In the genomic region with DNA sequence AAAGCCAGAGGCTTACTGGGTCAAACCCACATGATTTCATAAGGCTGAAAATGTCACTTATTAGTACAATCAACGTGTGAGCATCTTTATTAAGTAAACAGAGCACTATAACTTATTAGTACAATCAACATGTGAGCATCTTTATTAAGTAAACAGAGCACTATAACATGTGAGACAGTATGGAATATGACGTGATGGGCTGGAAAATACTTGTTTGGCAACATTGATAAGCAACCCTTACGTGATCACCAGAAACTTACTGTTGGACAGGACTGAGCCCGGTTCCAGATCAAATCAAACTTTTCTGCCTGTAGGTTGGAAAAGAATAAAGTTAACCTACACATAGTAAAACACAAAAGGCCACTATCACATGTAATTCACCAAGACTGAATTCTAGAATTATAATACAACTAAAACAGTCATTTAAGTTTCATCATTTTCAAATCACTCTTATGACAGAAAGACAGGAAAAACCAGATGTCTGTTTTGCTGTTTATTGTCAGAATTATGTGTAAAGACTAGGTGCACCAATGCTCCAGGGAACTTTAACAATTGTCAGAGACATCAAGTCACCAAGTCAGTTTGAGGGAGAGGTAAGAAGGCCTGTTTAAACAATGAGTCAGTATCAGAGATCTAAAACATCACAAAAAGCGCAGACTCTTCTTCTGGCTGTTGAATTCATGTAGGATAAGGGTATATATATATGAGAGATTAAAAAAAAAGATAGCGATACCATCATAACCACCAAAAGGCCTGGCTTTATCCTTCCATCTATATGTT, we compare ENCODE assay signal across 31 cellular contexts. TPM values are rescaled to one million over a fixed set of nuclear protein-coding genes. Genes with fewer than 3 reads are reported as not detected.
A peak's percentile ranks its signal among the peaks of the same experiment; 100 is the strongest.
DNase-seq lines count a peak whose midpoint lies in the region; ATAC-seq, FAIRE-seq and TF ChIP-seq lines count a peak whose summit lies in the region.
"Had no signal": no experiment of that assay in that cellular context is flagged by ENCODE, and none has a peak within 500 bp of the region (broad histone marks: within the 10 kb centered on the region; RNA-seq: fewer than 3 reads in every experiment).

No MANE protein-coding gene starts in this region.

- H3K9me3 ChIP-seq in Loucy (ENCODE audit: insufficient read depth, low read depth, low read length) (peaks cover 5% of the 10 kb centered on the region; the same call in 1 of the 2 replicates), hepatocyte (ENCODE audit: low read depth) (no peaks in the 10 kb centered on the region), stomach smooth muscle (ENCODE audit: control insufficient read depth in 2 of 2, low read length in 2 of 2) (peaks cover 0 to 6% of the 10 kb centered on the region in 2 donors), stomach (peaks cover 0 to 9% (median 2%) of the 10 kb centered on the region in 4 donors), pancreas (no peaks in the 10 kb centered on the region)
- H3K9me3 ChIP-seq: ascending aorta had no signal

- H3K4me3 ChIP-seq in Loucy (ENCODE audit: low read length, poor library complexity, severe bottlenecking) (peak overlapping the region; percentile 17), hepatocyte (no peak overlapping the region), stomach smooth muscle (ENCODE audit: low read length in 2 of 2) (no peak overlapping the region), stomach (no peak overlapping the region), pancreas (no peak overlapping the region)
- H3K4me3 ChIP-seq: ascending aorta, BLaER1 had no signal

- H3K9ac ChIP-seq in Loucy (ENCODE audit: low read depth, low read length, poor library complexity, severe bottlenecking) (peak overlapping the region; percentile 12), stomach smooth muscle (ENCODE audit: low read length in 2 of 2) (no peak overlapping the region)
- H3K9ac ChIP-seq: BLaER1 had no signal

- peaks cover 53% of the 10 kb centered on the region for H3K36me3 Mint-ChIP-seq in activated T-helper 1 cell treated with anti-CD3 and anti-CD28 coated beads, Interleukin-12 subunit alpha, Interleukin-12 subunit beta, Interleukin-2, Interleukin-4 antibody, amounts not matched to agents 30 ng/mL and 10 ng/mL and 1 ng/mL, durations not matched to agents 14 hours and 24 hours and 36 hours (ENCODE audit: low read depth)

- intact Hi-C loops in activated T-helper 1 cell treated with anti-CD3 and anti-CD28 coated beads, Interleukin-12 subunit alpha, Interleukin-12 subunit beta, Interleukin-2, Interleukin-4 antibody, amounts not matched to agents 30 ng/mL and 10 ng/mL and 1 ng/mL, durations not matched to agents 14 hours and 24 hours and 36 hours (cut with micrococcal nuclease), result no loop called here
- intact Hi-C loops in stomach (cut with DNase I; ENCODE audit: low total_unique reads), result no loop called here
- intact Hi-C loops in sciatic nerve (cut with DNase I), result no loop called here
- intact Hi-C loops in pancreas (cut with DNase I), result no loop called here

- peak overlapping the region; percentile 76 for H3K4me2 ChIP-seq in Loucy (ENCODE audit: low read depth, low read length, poor library complexity, severe bottlenecking)
- no peak overlapping the region for H3K4me2 ChIP-seq in hepatocyte
- H3K4me2 ChIP-seq: BLaER1 had no signal

- H3K36me3 ChIP-seq in Loucy (ENCODE audit: insufficient read depth, low read length) (peaks cover 14% of the 10 kb centered on the region), hepatocyte (replicated peaks; ENCODE audit: insufficient read depth, low read depth) (no peaks in the 10 kb centered on the region), stomach smooth muscle (ENCODE audit: control insufficient read depth in 2 of 2, insufficient read depth in 2 of 2, low read length in 2 of 2) (peaks cover 24 to 28% of the 10 kb centered on the region in 2 donors), stomach (peaks cover 23 to 93% (median 86%) of the 10 kb centered on the region in 4 donors), pancreas (peaks cover 0 to 32% (median 4%) of the 10 kb centered on the region in 3 donors)

- peaks cover 20% of the 10 kb centered on the region for H3F3A ChIP-seq in Loucy (ENCODE audit: low read depth)

- TF ChIP-seq CTCF in Loucy (conservative IDR thresholded peaks at IDR 0.05; ENCODE audit: low read length) (no peak), hepatocyte (IDR thresholded peaks at IDR 0.05; ENCODE audit: poor library complexity) (no peak), stomach (IDR thresholded peaks at IDR 0.05) (no peak), pancreas (IDR thresholded peaks at IDR 0.05) (no peak)

- no peak for FAIRE-seq in pancreas (lab: Jason Lieb, UNC)
- FAIRE-seq: colon, GM18507, H1, keratinocyte had no signal

- H3K27ac Mint-ChIP-seq in activated T-helper 1 cell treated with anti-CD3 and anti-CD28 coated beads, Interleukin-12 subunit alpha, Interleukin-12 subunit beta, Interleukin-2, Interleukin-4 antibody, amounts not matched to agents 30 ng/mL and 10 ng/mL and 1 ng/mL, durations not matched to agents 14 hours and 24 hours and 36 hours, result peak overlapping the region; percentile 37
- H3K27ac Mint-ChIP-seq: activated naive CD8-positive, alpha-beta T cell treated with anti-CD3 and anti-CD28 coated beads, Interleukin-2, amount 10 ng/mL, durations not matched to agents 7 days and 5 days; T-helper 17 cell had no signal

- TF ChIP-seq EP300 in stomach (IDR thresholded peaks at IDR 0.05), result no peak

- peak overlapping the region; percentile 29 for H3K27ac ChIP-seq in hepatocyte
- peak overlapping the region; percentile 37 for H3K27ac ChIP-seq in stomach smooth muscle (ENCODE audit: low read length)
- peak overlapping the region in 1 of 5 donors; percentile 46 for H3K27ac ChIP-seq in stomach
- no peak overlapping the region for H3K27ac ChIP-seq in pancreas
- H3K27ac ChIP-seq: BLaER1, epithelial cell of prostate had no signal

- no peak overlapping the region for H3K4me3 Mint-ChIP-seq in activated T-helper 1 cell treated with anti-CD3 and anti-CD28 coated beads, Interleukin-12 subunit alpha, Interleukin-12 subunit beta, Interleukin-2, Interleukin-4 antibody, amounts not matched to agents 30 ng/mL and 10 ng/mL and 1 ng/mL, durations not matched to agents 14 hours and 24 hours and 36 hours
- H3K4me3 Mint-ChIP-seq: activated CD8-positive, alpha-beta T cell treated with anti-CD3 and anti-CD28 coated beads for 36 hours; activated naive CD8-positive, alpha-beta T cell treated with anti-CD3 and anti-CD28 coated beads, Interleukin-2, amount 10 ng/mL, durations not matched to agents 7 days and 5 days; naive thymus-derived CD8-positive, alpha-beta T cell; T-helper 17 cell had no signal

- no peaks in the 10 kb centered on the region for H4K20me1 ChIP-seq in Loucy (ENCODE audit: insufficient read depth, low read length, poor library complexity, severe bottlenecking)
- no peaks in the 10 kb centered on the region for H4K20me1 ChIP-seq in hepatocyte (ENCODE audit: insufficient read depth, poor library complexity, severe bottlenecking)
- H4K20me1 ChIP-seq: BLaER1 had no signal

- DNase-seq in activated T-helper 1 cell treated with anti-CD3 and anti-CD28 coated beads, Interleukin-12 subunit alpha, Interleukin-12 subunit beta, Interleukin-2, Interleukin-4 antibody, amounts not matched to agents 30 ng/mL and 10 ng/mL and 1 ng/mL, durations not matched to agents 14 hours and 24 hours and 36 hours (ENCODE audit: low spot score), result no peak
- no peak for DNase-seq in hepatocyte (ENCODE audit: low spot score)
- DNase-seq in stomach, result no peak
- no peak for DNase-seq in sciatic nerve (ENCODE audit: low spot score)
- DNase-seq in pancreas, result no peak
- DNase-seq: activated CD4-positive, CD25-positive, alpha-beta regulatory T cell treated with anti-CD3 and anti-CD28 coated beads, Interleukin-2, amount 50 U/mL, for 72 hours; activated CD8-positive, alpha-beta memory T cell treated with anti-CD3 and anti-CD28 coated beads, Interleukin-2, amount 50 U/mL, for 48 hours; activated CD8-positive, alpha-beta T cell treated with anti-CD3 and anti-CD28 coated beads for 36 hours; activated gamma-delta T cell; activated naive CD8-positive, alpha-beta T cell treated with anti-CD3 and anti-CD28 coated beads, Interleukin-2, amount 10 ng/mL, durations not matched to agents 7 days and 5 days; effector CD4-positive, alpha-beta T cell; naive thymus-derived CD8-positive, alpha-beta T cell; NCI-H1105; NCI-H1930; NCI-H524 treated with DMSO at 0.1 percent for 48 hours; occipital lobe; stimulated activated naive CD4-positive, alpha-beta T cell; T-helper 17 cell had no signal

- H3K4me1 Mint-ChIP-seq in activated T-helper 1 cell treated with anti-CD3 and anti-CD28 coated beads, Interleukin-12 subunit alpha, Interleukin-12 subunit beta, Interleukin-2, Interleukin-4 antibody, amounts not matched to agents 30 ng/mL and 10 ng/mL and 1 ng/mL, durations not matched to agents 14 hours and 24 hours and 36 hours (ENCODE audit: low read depth), result peaks cover 15% of the 10 kb centered on the region
- H3K4me1 Mint-ChIP-seq: activated naive CD8-positive, alpha-beta T cell treated with anti-CD3 and anti-CD28 coated beads, Interleukin-2, amount 10 ng/mL, durations not matched to agents 7 days and 5 days; naive thymus-derived CD8-positive, alpha-beta T cell had no signal

- WGBS in hepatocyte (ENCODE audit: low lambda C conversion rate, missing lambda C conversion rate), result 77% methylated on average over 6 of the region's 6 CpGs
- 53 to 72% (median 66%) methylated on average over 6 of the region's 6 CpGs for WGBS in stomach, 5 donors
- WGBS in pancreas, 2 donors, result 70% methylated on average over 6 of the region's 6 CpGs

- TF ChIP-seq POLR2A in stomach (IDR thresholded peaks at IDR 0.05), result no peak

- H3K4me1 ChIP-seq in Loucy (ENCODE audit: insufficient read depth, low read length, poor library complexity, severe bottlenecking) (peaks cover 24% of the 10 kb centered on the region), hepatocyte (ENCODE audit: insufficient read depth) (peaks cover 5% of the 10 kb centered on the region), stomach smooth muscle (ENCODE audit: control insufficient read depth, insufficient read depth, low read length) (peaks cover 2% of the 10 kb centered on the region), stomach (peaks cover 0 to 6% (median 0%) of the 10 kb centered on the region in 4 donors), pancreas (no peaks in the 10 kb centered on the region)
- H3K4me1 ChIP-seq: ascending aorta, BLaER1 had no signal

- H3K9me3 Mint-ChIP-seq in activated T-helper 1 cell treated with anti-CD3 and anti-CD28 coated beads, Interleukin-12 subunit alpha, Interleukin-12 subunit beta, Interleukin-2, Interleukin-4 antibody, amounts not matched to agents 30 ng/mL and 10 ng/mL and 1 ng/mL, durations not matched to agents 14 hours and 24 hours and 36 hours, result peaks cover 25% of the 10 kb centered on the region

- H3K9me2 ChIP-seq in Loucy (replicated peaks; ENCODE audit: low read depth, low read length) (no peaks in the 10 kb centered on the region), hepatocyte (replicated peaks; ENCODE audit: insufficient read depth) (no peaks in the 10 kb centered on the region)

- H3K27me3 Mint-ChIP-seq in activated T-helper 1 cell treated with anti-CD3 and anti-CD28 coated beads, Interleukin-12 subunit alpha, Interleukin-12 subunit beta, Interleukin-2, Interleukin-4 antibody, amounts not matched to agents 30 ng/mL and 10 ng/mL and 1 ng/mL, durations not matched to agents 14 hours and 24 hours and 36 hours (ENCODE audit: insufficient read depth), result no peaks in the 10 kb centered on the region
- H3K27me3 Mint-ChIP-seq: activated CD8-positive, alpha-beta T cell treated with anti-CD3 and anti-CD28 coated beads for 36 hours; activated naive CD8-positive, alpha-beta T cell treated with anti-CD3 and anti-CD28 coated beads, Interleukin-2, amount 10 ng/mL, durations not matched to agents 7 days and 5 days; naive thymus-derived CD8-positive, alpha-beta T cell; T-helper 17 cell had no signal

- no peaks in the 10 kb centered on the region for H3K79me2 ChIP-seq in Loucy (ENCODE audit: insufficient read depth, low read length)
- H3K79me2 ChIP-seq in hepatocyte, result no peaks in the 10 kb centered on the region

- H3K27me3 ChIP-seq in Loucy (ENCODE audit: insufficient read depth, low read length, poor library complexity, severe bottlenecking), result no peaks in the 10 kb centered on the region
- H3K27me3 ChIP-seq in hepatocyte, result no peaks in the 10 kb centered on the region
- no peaks in the 10 kb centered on the region for H3K27me3 ChIP-seq in stomach smooth muscle (ENCODE audit: control insufficient read depth in 1 of 2, insufficient read depth in 2 of 2, low read length in 2 of 2)
- no peaks in the 10 kb centered on the region for H3K27me3 ChIP-seq in stomach
- no peaks in the 10 kb centered on the region for H3K27me3 ChIP-seq in pancreas
- H3K27me3 ChIP-seq: ascending aorta, BLaER1 had no signal

- H2AFZ ChIP-seq in Loucy (ENCODE audit: low read length) (no peak overlapping the region), hepatocyte (no peak overlapping the region)

- no peak for ATAC-seq in sciatic nerve
- no peak for ATAC-seq in pancreas
- ATAC-seq: naive thymus-derived CD8-positive, alpha-beta T cell; Right ventricle myocardium inferior; T-helper 17 cell had no signal

RNA-seq across cellular contexts. Expression of a gene that starts 15.7 kb away (rescaled TPM):
- total RNA-seq in activated T-helper 1 cell treated with anti-CD3 and anti-CD28 coated beads, Interleukin-12 subunit alpha, Interleukin-12 subunit beta, Interleukin-2, Interleukin-4 antibody, amounts not matched to agents 30 ng/mL and 10 ng/mL and 1 ng/mL, durations not matched to agents 14 hours and 24 hours and 36 hours, result 40.9 and 46.3 TPM in 2 replicates
- total RNA-seq in hepatocyte, result 57.5 and 58.4 TPM in 2 replicates
- 59.3 and 63.2 TPM in 2 replicates for polyA plus RNA-seq in hepatocyte
- total RNA-seq in stomach, result 10 to 100 TPM; 32.6 to 88.8 (median 49.0) TPM
- 10 to 100 TPM; 36.5 to 39.6 (median 39.0) TPM for polyA plus RNA-seq in stomach
- total RNA-seq in sciatic nerve, result 24.0 TPM
- 10 to 100 TPM; 18.1 to 23.3 (median 21.5) TPM for total RNA-seq in pancreas
- polyA plus RNA-seq in pancreas, result 10 to 100 TPM; 19.4 to 21.5 TPM

RNA-seq across cellular contexts. Expression of a gene that starts 19.1 kb away (rescaled TPM):
- total RNA-seq in activated T-helper 1 cell treated with anti-CD3 and anti-CD28 coated beads, Interleukin-12 subunit alpha, Interleukin-12 subunit beta, Interleukin-2, Interleukin-4 antibody, amounts not matched to agents 30 ng/mL and 10 ng/mL and 1 ng/mL, durations not matched to agents 14 hours and 24 hours and 36 hours, result 0.18 TPM in 1 of 2 replicates, not detected in the other
- total RNA-seq in hepatocyte, result 0.16 TPM in 1 of 2 replicates, not detected in the other
- 0.27 and 0.40 TPM in 2 replicates for polyA plus RNA-seq in hepatocyte
- not detected for total RNA-seq in stomach
- not detected for polyA plus RNA-seq in stomach
- total RNA-seq in sciatic nerve, result not detected
- total RNA-seq in pancreas, result not detected
- polyA plus RNA-seq in pancreas, result under 1 TPM; 0.35 to 0.80 TPM
- total RNA-seq: activated CD8-positive, alpha-beta T cell treated with anti-CD3 and anti-CD28 coated beads for 36 hours; activated naive CD8-positive, alpha-beta T cell treated with anti-CD3 and anti-CD28 coated beads, Interleukin-2, amount 10 ng/mL, durations not matched to agents 7 days and 5 days; ascending aorta; H1; IMR-90; liver; naive thymus-derived CD8-positive, alpha-beta T cell; occipital lobe; pulmonary artery endothelial cell; Right ventricle myocardium inferior; T-helper 17 cell had no signal
- polyA plus RNA-seq: IMR-90; keratinocyte; liver; naive thymus-derived CD8-positive, alpha-beta T cell had no signal

RNA-seq across cellular contexts. Expression of a gene that starts 35.9 kb away (rescaled TPM):
- total RNA-seq in activated T-helper 1 cell treated with anti-CD3 and anti-CD28 coated beads, Interleukin-12 subunit alpha, Interleukin-12 subunit beta, Interleukin-2, Interleukin-4 antibody, amounts not matched to agents 30 ng/mL and 10 ng/mL and 1 ng/mL, durations not matched to agents 14 hours and 24 hours and 36 hours, result 16.9 and 17.0 TPM in 2 replicates
- 5.3 and 6.6 TPM in 2 replicates for total RNA-seq in hepatocyte
- polyA plus RNA-seq in hepatocyte, result 5.1 and 5.8 TPM in 2 replicates
- 10 to 100 TPM in 4 of 5 donors, 1 to 10 TPM in 1; 8.4 to 27.2 (median 15.2) TPM for total RNA-seq in stomach
- 10 to 100 TPM; 10.2 to 12.0 (median 10.4) TPM for polyA plus RNA-seq in stomach
- 25.8 TPM for total RNA-seq in sciatic nerve
- 10 to 100 TPM; 11.2 to 21.3 (median 14.4) TPM for total RNA-seq in pancreas
- 10 to 100 TPM; 14.0 to 16.7 TPM for polyA plus RNA-seq in pancreas

RNA-seq across cellular contexts. Expression of a gene that starts 48.4 kb away (rescaled TPM):
- 48.7 TPM in 2 replicates for total RNA-seq in activated T-helper 1 cell treated with anti-CD3 and anti-CD28 coated beads, Interleukin-12 subunit alpha, Interleukin-12 subunit beta, Interleukin-2, Interleukin-4 antibody, amounts not matched to agents 30 ng/mL and 10 ng/mL and 1 ng/mL, durations not matched to agents 14 hours and 24 hours and 36 hours
- total RNA-seq in hepatocyte, result 20.6 and 21.6 TPM in 2 replicates
- polyA plus RNA-seq in hepatocyte, result 17.8 and 29.6 TPM in 2 replicates
- total RNA-seq in stomach, result 100 to 1,000 TPM in 1 of 5 donors, 10 to 100 TPM in 4; 35.0 to 182 (median 43.7) TPM
- polyA plus RNA-seq in stomach, result 10 to 100 TPM; 21.2 to 32.4 (median 29.1) TPM
- 72.6 TPM for total RNA-seq in sciatic nerve
- 100 to 1,000 TPM in 3 of 6 donors, 10 to 100 TPM in 3; 44.9 to 122 (median 92.1) TPM for total RNA-seq in pancreas
- 100 to 1,000 TPM; 145 to 172 TPM for polyA plus RNA-seq in pancreas

Comparison
In these comparisons a context has a peak if more than half of its experiments do, and no peak if none do; other contexts are left out.
1. H3K27ac ChIP-seq: peak in hepatocyte (single experiment) and stomach smooth muscle (single experiment); none in pancreas (0 of 4).